Comparison of ENCODE assay signal across 8 cellular contexts in genomic region chr6:143513410-143513809, GRCh38. TPM values are rescaled to one million over a fixed set of nuclear protein-coding genes. Genes with fewer than 3 reads are reported as not detected.
A peak's percentile ranks its signal among the peaks of the same experiment; 100 is the strongest.
DNase-seq lines count a peak whose midpoint lies in the region; ATAC-seq and TF ChIP-seq lines count a peak whose summit lies in the region.

No MANE protein-coding gene starts in this region.

- H3F3A ChIP-seq in PC-9 (ENCODE audit: insufficient read depth, low read depth), result no peaks in the 10 kb centered on the region

- H3K9me3 ChIP-seq in PC-9 (ENCODE audit: insufficient read depth, low read depth), result no peaks in the 10 kb centered on the region

- no peaks in the 10 kb centered on the region for H3K36me3 Mint-ChIP-seq in osteocyte (ENCODE audit: unreplicated experiment)

- TF ChIP-seq CTCF in PC-9 (conservative IDR thresholded peaks at IDR 0.05) (peak; percentile 50; the same call in 1 of the 2 replicates), brain microvascular endothelial cell (IDR thresholded peaks at IDR 0.05; ENCODE audit: low read depth, low read length, missing control alignments) (peak; percentile 64), osteocyte (IDR thresholded peaks at IDR 0.05) (peak; percentile 44)

- DNase-seq in ELF-1 (ENCODE audit: low read depth, low spot score) (peak; percentile 53), PC-9 (no peak), brain microvascular endothelial cell (no peak), osteocyte (ENCODE audit: extremely low spot score, unreplicated experiment) (no peak)

- no peak overlapping the region for H3K27ac ChIP-seq in PC-9
- H3K27ac ChIP-seq in brain microvascular endothelial cell, result no peak overlapping the region

- no peaks in the 10 kb centered on the region for H4K20me1 ChIP-seq in PC-9 (ENCODE audit: insufficient read depth)

- H3K36me3 ChIP-seq in PC-9 (ENCODE audit: low read depth) (no peaks in the 10 kb centered on the region), brain microvascular endothelial cell (replicated peaks) (no peaks in the 10 kb centered on the region)

- H3K4me3 ChIP-seq in PC-9 (no peak overlapping the region), brain microvascular endothelial cell (ENCODE audit: low read depth, low read length) (no peak overlapping the region)

- H2AFZ ChIP-seq in PC-9, result no peak overlapping the region

- peak overlapping the region; percentile 18 for H3K4me3 Mint-ChIP-seq in osteocyte (ENCODE audit: unreplicated experiment)

- intact Hi-C loops in PC-9 (cut with micrococcal nuclease; ENCODE audit: unreplicated experiment), result no loop called here

- H3K79me2 ChIP-seq in PC-9 (ENCODE audit: low read depth), result peaks cover 33% of the 10 kb centered on the region

- no TSS peak for BruUV-seq in PC-9 (replicated peaks; lab: Mats Ljungman, UMichigan)

- CTCF ChIA-PET in PC-9 (lab: Charles Lee), result interaction anchor here (0.6 to 0.7 kb wide), 2 partner anchors 63 to 126 kb away, joined by 3 read pairs; no protein-coding TSS in a partner anchor

- POLR2A ChIA-PET in PC-9 (lab: Charles Lee; ENCODE audit: unreplicated experiment), result no interaction called here

- peak; percentile 25 for ATAC-seq in HG02798 (IDR thresholded peaks at IDR 0.05; ENCODE audit: poor library complexity, unreplicated experiment)
- ATAC-seq in GM19455 (IDR thresholded peaks at IDR 0.05; ENCODE audit: unreplicated experiment), result no peak
- no peak for ATAC-seq in HG03442 (IDR thresholded peaks at IDR 0.05; ENCODE audit: unreplicated experiment)
- no peak for ATAC-seq in HG03354 (IDR thresholded peaks at IDR 0.05; ENCODE audit: poor library complexity, severe bottlenecking, unreplicated experiment)

- H3K9me2 ChIP-seq in PC-9 (ENCODE audit: insufficient read depth), result no peaks in the 10 kb centered on the region

- H3K27me3 Mint-ChIP-seq in osteocyte (ENCODE audit: unreplicated experiment), result peaks cover 12% of the 10 kb centered on the region

- H3K9me3 Mint-ChIP-seq in osteocyte (ENCODE audit: unreplicated experiment), result no peaks in the 10 kb centered on the region

- no peaks in the 10 kb centered on the region for H3K27me3 ChIP-seq in PC-9 (ENCODE audit: insufficient read depth, low read depth)
- no peaks in the 10 kb centered on the region for H3K27me3 ChIP-seq in brain microvascular endothelial cell (replicated peaks)

- H3K4me2 ChIP-seq in PC-9, result no peak overlapping the region

- H3K4me1 Mint-ChIP-seq in osteocyte (ENCODE audit: unreplicated experiment), result peaks cover 29% of the 10 kb centered on the region

- H3K27ac Mint-ChIP-seq in osteocyte (ENCODE audit: unreplicated experiment), result no peak overlapping the region

- H3K4me1 ChIP-seq in PC-9 (replicated peaks; ENCODE audit: insufficient read depth), result peaks cover 21% of the 10 kb centered on the region

- in situ Hi-C loops in brain microvascular endothelial cell (cut with HindIII; ENCODE audit: low pct_ligation_motif_present, low sequenced_read_pairs), result no loop called here

RNA-seq across cellular contexts. Expression of gene FUCA2, which starts 1.9 kb away (rescaled TPM):
- total RNA-seq in PC-9 (2021), result 65.0 and 74.8 TPM in 2 replicates
- total RNA-seq in osteocyte, result 58.7 and 63.8 TPM in 2 replicates
